In genomic region chr19:510606-511100, GRCh38 we compare ENCODE assay signal across 8 cellular contexts. TPM values are rescaled to one million over a fixed set of nuclear protein-coding genes. Genes with fewer than 3 reads are reported as not detected.
DNase-seq lines count a peak whose midpoint lies in the region; ATAC-seq and TF ChIP-seq lines count a peak whose summit lies in the region.

No MANE protein-coding gene starts in this region.

- peak; percentile 21 for ATAC-seq in HG02973 (IDR thresholded peaks at IDR 0.05; ENCODE audit: unreplicated experiment)
- ATAC-seq in HG02938 (IDR thresholded peaks at IDR 0.05; ENCODE audit: unreplicated experiment) = no peak

- no peaks in the 10 kb centered on the region for H3K9me3 ChIP-seq in colonic mucosa

- no peak overlapping the region for H3K4me3 ChIP-seq in colonic mucosa

- no peaks in the 10 kb centered on the region for H3K36me3 ChIP-seq in colonic mucosa

- peak; percentile 99 for TF ChIP-seq CTCF in colonic mucosa (IDR thresholded peaks at IDR 0.05)

- H3K4me1 ChIP-seq in colonic mucosa = peaks cover 17% of the 10 kb centered on the region

- DNase-seq in DMS 273 (lab: John Stamatoyannopoulos, UW; ENCODE audit: unreplicated experiment) (peak; percentile 97), NCI-H460 (ENCODE audit: extremely low read depth, low read depth) (peak; percentile 72), colonic mucosa (peak; percentile 88), left kidney (ENCODE audit: low read depth, low spot score) (peak; percentile 95)
- peak; percentile 98 for DNase-seq in activated CD4-positive, alpha-beta T cell treated with anti-CD3 and anti-CD28 coated beads for 48 hours
- peak; percentile 95 to 96 for DNase-seq in stimulated activated CD4-positive, alpha-beta T cell treated with anti-CD3 and anti-CD28 coated beads, Interleukin-2, amount 100 ng/mL, for 24 hours

- peak overlapping the region; percentile 84 for H3K27ac ChIP-seq in colonic mucosa

- H3K9ac ChIP-seq in colonic mucosa (ENCODE audit: low read depth in 2 of 2, low read length in 2 of 2) = peak overlapping the region; percentile 61 to 70

- no peaks in the 10 kb centered on the region for H3K27me3 ChIP-seq in colonic mucosa

- intact Hi-C loops in colonic mucosa (cut with DNase I) = no loop called here

RNA-seq across cellular contexts. Expression of gene TPGS1, which starts 3.4 kb away (rescaled TPM):
- 10.5 and 14.6 TPM in 2 replicates for total RNA-seq in NCI-H460 (2014; rRNA removed; shearing (Covaris generic))
- polyA plus RNA-seq in NCI-H460 (2014; cell fraction: nucleus; rRNA removed) = 31.0 and 46.5 TPM in 2 replicates
- total RNA-seq in colonic mucosa = 10 to 100 TPM; 13.3 to 14.4 TPM

RNA-seq across cellular contexts. Expression of gene MADCAM1, which starts 14.4 kb away (rescaled TPM):
- not detected in 2 replicates for total RNA-seq in NCI-H460 (2014; rRNA removed; shearing (Covaris generic))
- polyA plus RNA-seq in NCI-H460 (2014; cell fraction: nucleus; rRNA removed) = 1.5 and 2.3 TPM in 2 replicates
- 1 to 10 TPM; 4.5 to 7.3 TPM for total RNA-seq in colonic mucosa

RNA-seq across cellular contexts. Expression of gene CDC34, which starts 20.9 kb away (rescaled TPM):
- 60.6 and 66.0 TPM in 2 replicates for total RNA-seq in NCI-H460 (2014; rRNA removed; shearing (Covaris generic))
- polyA plus RNA-seq in NCI-H460 (2014; cell fraction: nucleus; rRNA removed) = 41.5 and 79.2 TPM in 2 replicates
- total RNA-seq in colonic mucosa = 10 to 100 TPM; 60.7 to 93.4 TPM

RNA-seq across cellular contexts. Expression of gene GZMM, which starts 33.2 kb away (rescaled TPM):
- total RNA-seq in NCI-H460 (2014; rRNA removed; shearing (Covaris generic)) = not detected in 2 replicates
- not detected in 2 replicates for polyA plus RNA-seq in NCI-H460 (2014; cell fraction: nucleus; rRNA removed)
- 1 to 10 TPM in 1 of 2 donors, under 1 TPM in 1; 0.61 to 1.0 TPM for total RNA-seq in colonic mucosa

RNA-seq across cellular contexts. Expression of gene SHC2, which starts 49.8 kb away (rescaled TPM):
- total RNA-seq in NCI-H460 (2014; rRNA removed; shearing (Covaris generic)) = 0.58 and 1.1 TPM in 2 replicates
- 0.30 and 1.6 TPM in 2 replicates for polyA plus RNA-seq in NCI-H460 (2014; cell fraction: nucleus; rRNA removed)
- total RNA-seq in colonic mucosa = 1 to 10 TPM; 2.7 to 9.5 TPM
